ENCODE assay signal across 10 cellular contexts in genomic region chr10:88851706-88852105, GRCh38. TPM values are rescaled to one million over a fixed set of nuclear protein-coding genes. Genes with fewer than 3 reads are reported as not detected.
DNase-seq lines count a peak whose midpoint lies in the region; ATAC-seq and TF ChIP-seq lines count a peak whose summit lies in the region.
"Had no signal": no experiment of that assay in that cellular context is flagged by ENCODE, and none has a peak within 500 bp of the region (broad histone marks: within the 10 kb centered on the region; RNA-seq: fewer than 3 reads in every experiment).

ANKRD22 (minus strand) TSS chr10:88851844; CDS start chr10:88851607, 237 bp downstream.

- H3K9me3 ChIP-seq in body of pancreas (no peaks in the 10 kb centered on the region), mesenchymal stem cell (ENCODE audit: control insufficient read depth, low read length) (no peaks in the 10 kb centered on the region)

- H2AK5ac ChIP-seq in mesenchymal stem cell (ENCODE audit: low read length, severe bottlenecking), result no peak within 1 kb of the TSS

- peaks cover 5% of the 10 kb centered on the region for H3K27me3 Mint-ChIP-seq in stimulated activated naive CD8-positive, alpha-beta T cell treated with anti-CD3 and anti-CD28 coated beads, Interleukin-15, amount 100 ng/mL, for 72 hours
- H3K27me3 Mint-ChIP-seq: IgD-negative memory B cell had no signal

- DNase-seq in Caki2 (ENCODE audit: low read depth) (peak; percentile 46), NB4 (ENCODE audit: low read depth) (peak; percentile 96), body of pancreas (peak; percentile 68 to 89 (median 85)), mesenchymal stem cell (peak; percentile 18), putamen (ENCODE audit: low spot score) (no peak)
- DNase-seq in stimulated activated naive CD8-positive, alpha-beta T cell treated with anti-CD3 and anti-CD28 coated beads, Interleukin-15, amount 100 ng/mL, for 72 hours, result no peak
- DNase-seq in activated CD4-positive, alpha-beta T cell treated with anti-CD3 and anti-CD28 coated beads for 4 hours, result no peak

- WGBS in body of pancreas, 2 donors, result 18 to 30% methylated on average over 5 of the region's 5 CpGs
- WGBS in mesenchymal stem cell, result 70% methylated on average over 5 of the region's 5 CpGs

- no peak within 1 kb of the TSS for H3K23ac ChIP-seq in mesenchymal stem cell (ENCODE audit: low read length in 2 of 2)

- no peak within 1 kb of the TSS for H3K18ac ChIP-seq in mesenchymal stem cell (ENCODE audit: low read depth in 1 of 2, low read length in 2 of 2)

- no peak within 1 kb of the TSS for H2BK5ac ChIP-seq in mesenchymal stem cell (ENCODE audit: low read depth, low read length, poor library complexity, severe bottlenecking)

- ATAC-seq in body of pancreas (peak; percentile 98), HG03354 (IDR thresholded peaks at IDR 0.05; ENCODE audit: poor library complexity, severe bottlenecking, unreplicated experiment) (no peak)
- no peak for ATAC-seq in stimulated activated naive CD8-positive, alpha-beta T cell treated with anti-CD3 and anti-CD28 coated beads, Interleukin-15, amount 100 ng/mL, for 72 hours
- ATAC-seq: activated naive CD4-positive, alpha-beta T cell treated with anti-CD3 and anti-CD28 coated beads, Interleukin-2, amount 50 U/mL, for 72 hours had no signal

- no peaks in the 10 kb centered on the region for H3K9me3 Mint-ChIP-seq in stimulated activated naive CD8-positive, alpha-beta T cell treated with anti-CD3 and anti-CD28 coated beads, Interleukin-15, amount 100 ng/mL, for 72 hours
- H3K9me3 Mint-ChIP-seq: activated naive CD4-positive, alpha-beta T cell treated with anti-CD3 and anti-CD28 coated beads, Interleukin-2, amount 50 U/mL, for 72 hours; IgD-negative memory B cell had no signal

- TF ChIP-seq CTCF in NB4 (IDR thresholded peaks at IDR 0.05; ENCODE audit: low read depth, low read length), result no peak
- no peak for TF ChIP-seq CTCF in body of pancreas (IDR thresholded peaks at IDR 0.05)

- H2BK12ac ChIP-seq in mesenchymal stem cell (ENCODE audit: low read length in 2 of 2), result no peak within 1 kb of the TSS

- peak within 1 kb of the TSS; percentile 8 for H3K9ac ChIP-seq in mesenchymal stem cell (ENCODE audit: low read length)

- H3K36me3 ChIP-seq in body of pancreas (replicated peaks in 1 of 2; ENCODE audit: insufficient read depth in 1 of 2, low read depth in 2 of 2), result no peaks in the 10 kb centered on the region
- H3K36me3 ChIP-seq in mesenchymal stem cell (ENCODE audit: control insufficient read depth in 1 of 2, insufficient read depth in 2 of 2, low read depth in 1 of 2, low read length in 2 of 2), result no peaks in the 10 kb centered on the region

- intact Hi-C loops in body of pancreas (cut with DNase I), result no loop called here

- in situ Hi-C loops in Caki2 (cut with HindIII; ENCODE audit: low pct_unique_long_range_greater_than_20kb, low sequenced_read_pairs), result no loop called here

- H3K27ac ChIP-seq in body of pancreas (peak within 1 kb of the TSS; percentile 26 to 78 (median 62)), mesenchymal stem cell (ENCODE audit: low read length, poor library complexity, severe bottlenecking) (no peak within 1 kb of the TSS)

- H3K27me3 ChIP-seq in body of pancreas, result no peaks in the 10 kb centered on the region
- no peaks in the 10 kb centered on the region for H3K27me3 ChIP-seq in mesenchymal stem cell (ENCODE audit: control insufficient read depth in 1 of 2, insufficient read depth in 1 of 2, low read length in 2 of 2)

- TF ChIP-seq POLR2A in NB4 (IDR thresholded peaks at IDR 0.05; ENCODE audit: extremely low read depth, insufficient read length), result no peak
- peak in 1 of 3 donors; percentile 52 for TF ChIP-seq POLR2A in body of pancreas (IDR thresholded peaks at IDR 0.05)

- no peaks in the 10 kb centered on the region for H3K79me1 ChIP-seq in mesenchymal stem cell (replicated peaks; ENCODE audit: low read length, poor library complexity, severe bottlenecking)

- H4K8ac ChIP-seq in mesenchymal stem cell (ENCODE audit: low read length), result no peak within 1 kb of the TSS

- H2BK120ac ChIP-seq in mesenchymal stem cell (ENCODE audit: low read depth, low read length), result no peak within 1 kb of the TSS

- H3K4ac ChIP-seq in mesenchymal stem cell (ENCODE audit: low read depth in 1 of 2, low read length in 2 of 2), result no peak within 1 kb of the TSS

- H3K4me2 ChIP-seq in mesenchymal stem cell (ENCODE audit: low read length, poor library complexity, severe bottlenecking), result no peak within 1 kb of the TSS

- H4K91ac ChIP-seq in mesenchymal stem cell (ENCODE audit: low read length), result no peak within 1 kb of the TSS

- H3K27ac Mint-ChIP-seq in stimulated activated naive CD8-positive, alpha-beta T cell treated with anti-CD3 and anti-CD28 coated beads, Interleukin-15, amount 100 ng/mL, for 72 hours, result peak within 1 kb of the TSS in 1 of 2 donors; percentile 8
- H3K27ac Mint-ChIP-seq: activated naive CD4-positive, alpha-beta T cell treated with anti-CD3 and anti-CD28 coated beads, Interleukin-2, amount 50 U/mL, for 72 hours; IgD-negative memory B cell had no signal

- H3K4me3 ChIP-seq in NB4 (ENCODE audit: low read depth, low read length) (peak within 1 kb of the TSS; percentile 70), body of pancreas (no peak within 1 kb of the TSS), mesenchymal stem cell (ENCODE audit: insufficient read depth in 1 of 2, low read depth in 1 of 2, low read length in 2 of 2) (no peak within 1 kb of the TSS)

- peaks cover 27% of the 10 kb centered on the region for H3K4me1 Mint-ChIP-seq in stimulated activated naive CD8-positive, alpha-beta T cell treated with anti-CD3 and anti-CD28 coated beads, Interleukin-15, amount 100 ng/mL, for 72 hours

- H3K14ac ChIP-seq in mesenchymal stem cell (ENCODE audit: low read length in 2 of 2), result no peak within 1 kb of the TSS

- no peak within 1 kb of the TSS for H2AFZ ChIP-seq in mesenchymal stem cell (ENCODE audit: low read depth, low read length)

- peaks cover 26% of the 10 kb centered on the region for H3K4me1 ChIP-seq in body of pancreas
- H3K4me1 ChIP-seq in mesenchymal stem cell (ENCODE audit: control insufficient read depth, insufficient read depth, low read depth, low read length), result peaks cover 2% of the 10 kb centered on the region

- H3K4me3 Mint-ChIP-seq in stimulated activated naive CD8-positive, alpha-beta T cell treated with anti-CD3 and anti-CD28 coated beads, Interleukin-15, amount 100 ng/mL, for 72 hours, result no peak within 1 kb of the TSS
- H3K4me3 Mint-ChIP-seq: IgD-negative memory B cell had no signal

- no peak within 1 kb of the TSS for H2BK15ac ChIP-seq in mesenchymal stem cell (ENCODE audit: low read depth, poor library complexity, severe bottlenecking)

RNA-seq across cellular contexts. Expression of gene ANKRD22, which starts in this region (rescaled TPM):
- total RNA-seq in Caki2 (2014; rRNA removed; shearing (Covaris generic); ENCODE audit: low replicate concordance), result not detected in 2 replicates
- 10 to 100 TPM in 1 of 2 donors, 1 to 10 TPM in 1; 5.9 to 13.5 TPM for total RNA-seq in body of pancreas
- not detected for polyA plus RNA-seq in mesenchymal stem cell (2013, experiment 1 of 2)
- polyA plus RNA-seq in mesenchymal stem cell (2013, experiment 2 of 2), result 0.04 TPM
- polyA plus RNA-seq: IgD-negative memory B cell had no signal

Comparison
In these comparisons a context has a peak if more than half of its experiments do, and no peak if none do; other contexts are left out.
1. Peak in DNase-seq in Caki2; RNA of the gene not detected or under 1 TPM.
2. DNase-seq: peak in NB4 (single experiment), body of pancreas (4 of 4) and mesenchymal stem cell (single experiment); none in putamen (single experiment), stimulated activated naive CD8-positive, alpha-beta T cell treated with anti-CD3 and anti-CD28 coated beads, Interleukin-15, amount 100 ng/mL, for 72 hours (0 of 2) and activated CD4-positive, alpha-beta T cell treated with anti-CD3 and anti-CD28 coated beads for 4 hours (0 of 2).